8 cellular contexts compared by ENCODE assay signal in genomic region chr11:65279713-65280459, GRCh38. TPM values are rescaled to one million over a fixed set of nuclear protein-coding genes. Genes with fewer than 3 reads are reported as not detected.
A peak's percentile ranks its signal among the peaks of the same experiment; 100 is the strongest.
DNase-seq lines count a peak whose midpoint lies in the region; ATAC-seq and TF ChIP-seq lines count a peak whose summit lies in the region.

No MANE protein-coding gene starts in this region.

- peaks cover 20% of the 10 kb centered on the region for H3K36me3 ChIP-seq in CD4-positive, alpha-beta memory T cell (ENCODE audit: insufficient read depth, low read length)
- H3K36me3 ChIP-seq in SK-N-SH (replicated peaks in 1 of 2; ENCODE audit: control insufficient read depth in 1 of 2, insufficient read depth in 2 of 2, low read length in 1 of 2) = peaks cover 17 to 24% of the 10 kb centered on the region in 2 experiments

- no peaks in the 10 kb centered on the region for H4K20me1 ChIP-seq in SK-N-SH (ENCODE audit: insufficient read depth)

- peak overlapping the region; percentile 53 for H3K27ac ChIP-seq in CD4-positive, alpha-beta memory T cell (ENCODE audit: low read depth, low read length)
- peak overlapping the region; percentile 61 to 87; a peak in 3 of 4 replicates for H3K27ac ChIP-seq in SK-N-SH (ENCODE audit: low read depth in 2 of 2, low read length in 1 of 2)
- H3K27ac ChIP-seq in coronary artery = peak overlapping the region; percentile 30 to 57

- TF ChIP-seq CTCF in SK-N-SH (IDR thresholded peaks at IDR 0.05) = no peak
- no peak for TF ChIP-seq CTCF in coronary artery (IDR thresholded peaks at IDR 0.05)

- peak overlapping the region; percentile 50 for H3K4me2 ChIP-seq in SK-N-SH

- peak overlapping the region; percentile 23 to 93 (median 81) for H3K27ac Mint-ChIP-seq in CD4-positive, alpha-beta memory T cell

- no peaks in the 10 kb centered on the region for H3K9me2 ChIP-seq in SK-N-SH

- CTCF ChIA-PET in CD4-positive, alpha-beta memory T cell (lab: Charles Lee; ENCODE audit: partially characterized antibody) = interaction anchor here (1.4 to 12.0 kb wide), 2 partner anchors 36 to 50 kb away, joined by 8 to 115 read pairs; partner anchors contain the start of gene CDC42EP2
- CTCF ChIA-PET in SK-N-SH (lab: Yijun Ruan, JAX) = interaction anchor here (37.6 kb wide), 1 partner anchor 42 kb away, joined by 1118 read pairs; the partner anchor contains the start of genes CDC42EP2 and DPF2

- peaks cover 7 to 15% (median 11%) of the 10 kb centered on the region in 4 donors for H3K4me1 Mint-ChIP-seq in CD4-positive, alpha-beta memory T cell

- no peak overlapping the region for H3K4me3 ChIP-seq in CD4-positive, alpha-beta memory T cell (ENCODE audit: low read length in 2 of 2)
- H3K4me3 ChIP-seq in SK-N-SH (ENCODE audit: low read depth in 2 of 2, low read length in 1 of 2) (no peak overlapping the region), coronary artery (no peak overlapping the region)

- no peaks in the 10 kb centered on the region for H3K9me3 ChIP-seq in CD4-positive, alpha-beta memory T cell (ENCODE audit: control insufficient read depth in 1 of 2, low read length in 2 of 2)
- H3K9me3 ChIP-seq in SK-N-SH = no peaks in the 10 kb centered on the region

- H3K4me3 Mint-ChIP-seq in CD4-positive, alpha-beta memory T cell = no peak overlapping the region

- no peak for TF ChIP-seq RAD21 in SK-N-SH (IDR thresholded peaks at IDR 0.05; ENCODE audit: low read length)

- no peaks in the 10 kb centered on the region for H3K27me3 ChIP-seq in CD4-positive, alpha-beta memory T cell (ENCODE audit: insufficient read depth, low read length)
- H3K27me3 ChIP-seq in SK-N-SH (ENCODE audit: insufficient read depth) = no peaks in the 10 kb centered on the region

- H3K9ac ChIP-seq in SK-N-SH = peak overlapping the region; percentile 46

- no peak overlapping the region for H2AFZ ChIP-seq in SK-N-SH (ENCODE audit: low read depth)

- DNase-seq in CD4-positive, alpha-beta memory T cell = peak in 4 of 5 donors; percentile 15 to 79 (median 21)
- DNase-seq in SK-N-SH (no peak), coronary artery (ENCODE audit: low spot score) (peak; percentile 78), pulmonary artery endothelial cell (ENCODE audit: low read depth, low spot score) (peak; percentile 82), anterior cingulate cortex (lab: John Stamatoyannopoulos, UW) (no peak), COR-L47 (lab: John Stamatoyannopoulos, UW) (no peak)

- H3K27me3 Mint-ChIP-seq in CD4-positive, alpha-beta memory T cell = no peaks in the 10 kb centered on the region

- ATAC-seq in HG03342 (IDR thresholded peaks at IDR 0.05; ENCODE audit: unreplicated experiment) (no peak), GM19452 (IDR thresholded peaks at IDR 0.05; ENCODE audit: unreplicated experiment) (no peak)

- no peaks in the 10 kb centered on the region for H3K79me2 ChIP-seq in SK-N-SH (ENCODE audit: insufficient read depth)

- peaks cover 11% of the 10 kb centered on the region for H3K4me1 ChIP-seq in CD4-positive, alpha-beta memory T cell (ENCODE audit: insufficient read depth, low read length)
- H3K4me1 ChIP-seq in SK-N-SH (ENCODE audit: control insufficient read depth in 1 of 2, insufficient read depth in 2 of 2, low read depth in 1 of 2, low read length in 1 of 2) = peaks cover 0 to 42% of the 10 kb centered on the region in 2 experiments; a peak in 3 of 4 replicates

- H3K9me3 Mint-ChIP-seq in CD4-positive, alpha-beta memory T cell = no peaks in the 10 kb centered on the region

- intact Hi-C loops in CD4-positive, alpha-beta memory T cell (cut with micrococcal nuclease) = no loop called here

- H3F3A ChIP-seq in SK-N-SH (replicated peaks; ENCODE audit: insufficient read depth) = peaks cover 56% of the 10 kb centered on the region

- H3K36me3 Mint-ChIP-seq in CD4-positive, alpha-beta memory T cell = peaks cover 38 to 64% of the 10 kb centered on the region in 2 donors

- POLR2A ChIA-PET in CD4-positive, alpha-beta memory T cell (lab: Charles Lee; ENCODE audit: partially characterized antibody) = interaction anchor here (1.4 kb wide), 1 partner anchor 18 kb away, joined by 3 read pairs; the partner anchor contains the start of gene POLA2
- POLR2A ChIA-PET in SK-N-SH (lab: Yijun Ruan, JAX) = no interaction called here

- TF ChIP-seq EP300 in SK-N-SH (IDR thresholded peaks at IDR 0.05; ENCODE audit: borderline replicate concordance in 1 of 2, low read depth in 1 of 2, low read length in 1 of 2) = no peak; a peak in 1 of 4 replicates

- 9% methylated on average over 5 of the region's 5 CpGs for WGBS in SK-N-SH (ENCODE audit: low lambda C conversion rate)

TF ChIP-seq in SK-N-SH, 30 proteins besides CTCF, POLR2A, EP300 and RAD21 (continues in another document):
- TF ChIP-seq FOXM1 (IDR thresholded peaks at IDR 0.05; ENCODE audit: low read depth) = no peak
- 0 out of 2 replicates have a peak, but pooled peaks have one; percentile 24 for TF ChIP-seq ZBTB33 (IDR thresholded peaks at IDR 0.05; ENCODE audit: borderline replicate concordance, low read depth)
- no peak for TF ChIP-seq GABPA (IDR thresholded peaks at IDR 0.05; ENCODE audit: low read depth)
- TF ChIP-seq NFIC (IDR thresholded peaks at IDR 0.05; ENCODE audit: borderline replicate concordance) = no peak; the same call in 1 of the 2 replicates
- TF ChIP-seq MEF2A (IDR thresholded peaks at IDR 0.05; ENCODE audit: borderline replicate concordance, low read depth) = no peak; the same call in 1 of the 2 replicates
- TF ChIP-seq NRF1 (IDR thresholded peaks at IDR 0.05; ENCODE audit: low read depth, low read length) = no peak
- TF ChIP-seq ELF1 (IDR thresholded peaks at IDR 0.05) = no peak
- no peak for TF ChIP-seq EZH2phosphoT487 (IDR thresholded peaks at IDR 0.05; ENCODE audit: borderline replicate concordance, low read depth)
- TF ChIP-seq IRF3 (IDR thresholded peaks at IDR 0.05; ENCODE audit: low read depth, low read length) = no peak
- peak; percentile 30; the same call in 1 of the 2 replicates for TF ChIP-seq SIN3A (IDR thresholded peaks at IDR 0.05; ENCODE audit: borderline replicate concordance, low read depth, low read length)
- TF ChIP-seq MAX (IDR thresholded peaks at IDR 0.05; ENCODE audit: low read depth) = no peak
- TF ChIP-seq SMC3 (IDR thresholded peaks at IDR 0.05; ENCODE audit: low read depth, low read length) = no peak
- TF ChIP-seq TAF1 (IDR thresholded peaks at IDR 0.05; ENCODE audit: borderline replicate concordance, low read depth, low read length) = no peak
- no peak for TF ChIP-seq CHD2 (IDR thresholded peaks at IDR 0.05; ENCODE audit: low read length, partially characterized antibody)
- TF ChIP-seq YY1 (IDR thresholded peaks at IDR 0.05; ENCODE audit: low read depth) = no peak
- TF ChIP-seq POLR2AphosphoS5 (IDR thresholded peaks at IDR 0.05; ENCODE audit: low read depth, low read length) = no peak; the same call in 1 of the 2 replicates
- TF ChIP-seq FOSL2 (IDR thresholded peaks at IDR 0.05; ENCODE audit: borderline replicate concordance, low read depth) = peak; percentile 77
- peak; percentile 59 for TF ChIP-seq TCF12 (IDR thresholded peaks at IDR 0.05)
- peak; percentile 16; the same call in 1 of the 2 replicates for TF ChIP-seq RXRA (IDR thresholded peaks at IDR 0.05; ENCODE audit: borderline replicate concordance, low read depth)

RNA-seq across cellular contexts. Expression of gene POLA2, which starts 18.1 kb away (rescaled TPM):
- total RNA-seq in CD4-positive, alpha-beta memory T cell = 10 to 100 TPM; 26.4 to 27.3 TPM
- 10 to 100 TPM in 1 of 2 donors, 1 to 10 TPM in 1; 7.8 to 13.7 TPM for polyA plus RNA-seq in CD4-positive, alpha-beta memory T cell
- polyA plus RNA-seq in SK-N-SH (2012; rRNA removed) = 18.4 and 19.4 TPM in 2 replicates
- 10.1 and 12.1 TPM in 2 replicates for polyA plus RNA-seq in SK-N-SH (2012; cell fraction: cytosol; rRNA removed)
- 26.0 and 41.1 TPM in 2 replicates for polyA plus RNA-seq in SK-N-SH (2012; cell fraction: nucleus; rRNA removed)
- 9.2 and 15.3 TPM in 2 replicates for total RNA-seq in pulmonary artery endothelial cell

RNA-seq across cellular contexts. Expression of gene CDC42EP2, which starts 34.8 kb away (rescaled TPM):
- under 1 TPM; 0.55 to 0.67 TPM for total RNA-seq in CD4-positive, alpha-beta memory T cell
- not detected for polyA plus RNA-seq in CD4-positive, alpha-beta memory T cell
- polyA plus RNA-seq in SK-N-SH (2012; rRNA removed) = 5.1 and 8.1 TPM in 2 replicates
- polyA plus RNA-seq in SK-N-SH (2012; cell fraction: cytosol; rRNA removed) = 2.5 and 4.1 TPM in 2 replicates
- polyA plus RNA-seq in SK-N-SH (2012; cell fraction: nucleus; rRNA removed) = 5.6 and 7.7 TPM in 2 replicates
- total RNA-seq in pulmonary artery endothelial cell = 19.5 and 22.5 TPM in 2 replicates

RNA-seq across cellular contexts. Expression of gene DPF2, which starts 53.8 kb away (rescaled TPM):
- 100 to 1,000 TPM; 101 to 102 TPM for total RNA-seq in CD4-positive, alpha-beta memory T cell
- polyA plus RNA-seq in CD4-positive, alpha-beta memory T cell = 10 to 100 TPM; 65.1 to 67.8 TPM
- polyA plus RNA-seq in SK-N-SH (2012; rRNA removed) = 29.6 and 44.9 TPM in 2 replicates
- 32.6 and 36.7 TPM in 2 replicates for polyA plus RNA-seq in SK-N-SH (2012; cell fraction: cytosol; rRNA removed)
- 71.8 and 81.4 TPM in 2 replicates for polyA plus RNA-seq in SK-N-SH (2012; cell fraction: nucleus; rRNA removed)
- 24.3 and 38.3 TPM in 2 replicates for total RNA-seq in pulmonary artery endothelial cell

Comparison
In these comparisons a context has a peak if more than half of its experiments do, and no peak if none do; other contexts are left out.
1. DNase-seq: peak in CD4-positive, alpha-beta memory T cell (4 of 5), coronary artery (single experiment) and pulmonary artery endothelial cell (single experiment); none in SK-N-SH (single experiment), anterior cingulate cortex (0 of 58) and COR-L47 (single experiment).
2. RNA of gene CDC42EP2, which starts 34.8 kb away (total RNA-seq): 19.5 to 22.5 TPM in pulmonary artery endothelial cell; 0.55 to 0.67 TPM in CD4-positive, alpha-beta memory T cell; every median in the first group is over 10 times any median in the second.
3. Peak in every context shown above with its lines, with median percentiles within 50 percentile points of each other: H3K27ac ChIP-seq.